19 cellular contexts compared by ENCODE assay signal in the genomic region with DNA sequence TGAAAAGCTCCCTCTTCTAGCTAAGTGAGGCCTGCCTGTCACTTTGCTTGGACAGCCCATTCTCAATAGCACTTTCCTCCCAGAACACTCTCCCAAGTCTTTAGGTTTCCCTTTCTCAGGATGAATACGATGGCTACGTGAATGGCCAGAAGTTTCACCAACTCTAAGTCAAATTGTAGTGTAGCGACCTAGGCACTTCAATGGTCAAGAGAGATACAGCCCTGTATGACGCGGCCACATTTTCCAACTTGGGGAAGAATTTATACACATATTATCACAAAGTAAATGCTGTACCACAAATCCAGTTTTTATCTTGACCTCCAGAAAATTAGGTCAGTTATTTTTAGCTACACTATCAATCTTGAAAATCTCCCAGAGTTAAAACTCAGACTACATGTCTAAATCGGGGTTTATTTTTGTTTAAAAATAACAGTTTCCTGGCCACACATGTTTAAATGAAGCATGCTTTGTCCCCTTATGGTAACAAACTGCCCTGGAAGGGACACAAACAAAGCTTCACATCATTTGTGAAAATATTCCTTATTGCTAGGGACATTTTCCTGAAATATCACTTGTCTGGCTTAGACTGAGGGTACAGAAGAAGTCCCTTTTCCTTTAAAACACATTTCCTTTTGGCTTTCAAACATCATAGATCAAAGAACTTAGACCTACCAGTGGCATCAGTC.
DNase-seq lines count a peak whose midpoint lies in the region; ATAC-seq and TF ChIP-seq lines count a peak whose summit lies in the region.
"Had no signal": no experiment of that assay in that cellular context is flagged by ENCODE, and none has a peak within 500 bp of the region (broad histone marks: within the 10 kb centered on the region; RNA-seq: fewer than 3 reads in every experiment).

No MANE protein-coding gene starts in this region.

- no peak overlapping the region for H3K9ac ChIP-seq in BLaER1
- H3K9ac ChIP-seq: SK-N-SH had no signal

- no peak for TF ChIP-seq EP300 in stomach (IDR thresholded peaks at IDR 0.05)

- H3K27me3 ChIP-seq in BLaER1 = no peaks in the 10 kb centered on the region
- no peaks in the 10 kb centered on the region for H3K27me3 ChIP-seq in body of pancreas
- no peaks in the 10 kb centered on the region for H3K27me3 ChIP-seq in left lung
- no peaks in the 10 kb centered on the region for H3K27me3 ChIP-seq in stomach
- H3K27me3 ChIP-seq in Peyer's patch = no peaks in the 10 kb centered on the region
- H3K27me3 ChIP-seq: ovary had no signal

- no peak for TF ChIP-seq POLR2A in body of pancreas (IDR thresholded peaks at IDR 0.05)
- TF ChIP-seq POLR2A in stomach (IDR thresholded peaks at IDR 0.05) = no peak
- no peak for TF ChIP-seq POLR2A in Peyer's patch (IDR thresholded peaks at IDR 0.05)

- H4K20me1 ChIP-seq in BLaER1 = no peaks in the 10 kb centered on the region

- H3K36me3 ChIP-seq in BLaER1 = peaks cover 45% of the 10 kb centered on the region
- no peaks in the 10 kb centered on the region for H3K36me3 ChIP-seq in body of pancreas (replicated peaks in 1 of 2; ENCODE audit: insufficient read depth in 1 of 2, low read depth in 2 of 2)
- no peaks in the 10 kb centered on the region for H3K36me3 ChIP-seq in left lung
- no peaks in the 10 kb centered on the region for H3K36me3 ChIP-seq in stomach
- no peaks in the 10 kb centered on the region for H3K36me3 ChIP-seq in Peyer's patch
- H3K36me3 ChIP-seq: ovary had no signal

- in situ Hi-C loops in KBM-7 (cut with MboI; ENCODE audit: low pct_unique_long_range_greater_than_20kb, low sequenced_read_pairs) = no loop called here

- H3K27ac ChIP-seq in BLaER1 (no peak overlapping the region), body of pancreas (peak overlapping the region in 3 of 4 donors; percentile 31 to 60 (median 56)), left lung (peak overlapping the region; percentile 31 to 44), stomach (peak overlapping the region; percentile 18 to 75 (median 64)), Peyer's patch (peak overlapping the region in 2 of 4 donors; percentile 47 to 55)
- H3K27ac ChIP-seq: ovary, PC-9 had no signal

- DNase-seq in body of pancreas = no peak
- no peak for DNase-seq in left lung
- DNase-seq in stomach = no peak
- DNase-seq in NCI-H345 (lab: John Stamatoyannopoulos, UW) = no peak
- no peak for DNase-seq in central memory CD4-positive, alpha-beta T cell
- DNase-seq in Peyer's patch = no peak
- no peak for DNase-seq in KBM-7
- DNase-seq: ACHN; amniotic stem cell; CD4-positive, alpha-beta T cell; DMS153; foreskin melanocyte; NCI-H146; NCI-H748 treated with DMSO at 0.1 percent for 48 hours; ovary; PC-9; SK-N-SH had no signal

- H3K9me3 ChIP-seq in BLaER1 = peaks cover 14% of the 10 kb centered on the region
- no peaks in the 10 kb centered on the region for H3K9me3 ChIP-seq in body of pancreas
- H3K9me3 ChIP-seq in left lung = no peaks in the 10 kb centered on the region
- H3K9me3 ChIP-seq in stomach = no peaks in the 10 kb centered on the region
- no peaks in the 10 kb centered on the region for H3K9me3 ChIP-seq in Peyer's patch
- H3K9me3 ChIP-seq: ovary, SK-N-SH had no signal

- peak; percentile 28 for ATAC-seq in body of pancreas
- no peak for ATAC-seq in left lung

- peak overlapping the region; percentile 25; the same call in 1 of the 2 replicates for H3K4me2 ChIP-seq in BLaER1
- H3K4me2 ChIP-seq: PC-9, SK-N-SH, smooth muscle cell had no signal

- H3K4me3 ChIP-seq in BLaER1 (no peak overlapping the region), body of pancreas (no peak overlapping the region), left lung (no peak overlapping the region), stomach (no peak overlapping the region), Peyer's patch (no peak overlapping the region)
- H3K4me3 ChIP-seq: ovary, PC-9, smooth muscle cell had no signal

- H3K4me1 ChIP-seq in BLaER1 = peaks cover 30% of the 10 kb centered on the region
- H3K4me1 ChIP-seq in body of pancreas = peaks cover 23% of the 10 kb centered on the region
- peaks cover 0 to 10% of the 10 kb centered on the region in 2 donors for H3K4me1 ChIP-seq in left lung
- H3K4me1 ChIP-seq in stomach = peaks cover 18 to 47% (median 32%) of the 10 kb centered on the region in 4 donors
- H3K4me1 ChIP-seq in Peyer's patch = no peaks in the 10 kb centered on the region

- WGBS in body of pancreas, 2 donors = 38 to 49% methylated on average over 6 of the region's 6 CpGs
- WGBS in stomach, 5 donors = 43 to 62% (median 53%) methylated on average over 6 of the region's 6 CpGs

- TF ChIP-seq CTCF in body of pancreas (IDR thresholded peaks at IDR 0.05) (no peak), left lung (IDR thresholded peaks at IDR 0.05) (no peak), stomach (IDR thresholded peaks at IDR 0.05) (no peak), Peyer's patch (IDR thresholded peaks at IDR 0.05) (no peak)

- intact Hi-C loops in body of pancreas (cut with DNase I) = no loop called here
- intact Hi-C loops in left lung (cut with DNase I) = no loop called here
- intact Hi-C loops in stomach (cut with DNase I; ENCODE audit: low total_unique reads) = no loop called here
